Comparison of ENCODE assay signal across 25 cellular contexts in genomic region chr5:56142233-56142619, GRCh38.
DNase-seq lines count a peak whose midpoint lies in the region; ATAC-seq lines count a peak whose summit lies in the region.
"Had no signal": no experiment of that assay in that cellular context is flagged by ENCODE, and none has a peak within 500 bp of the region (broad histone marks: within the 10 kb centered on the region; RNA-seq: fewer than 3 reads in every experiment).

No MANE protein-coding gene starts in this region.

- WGBS in trophoblast cell (ENCODE audit: extremely low coverage, insufficient coverage, insufficient read length): no CpG with 5 or more reads among the region's 6 CpGs

- no peaks in the 10 kb centered on the region for H3K27me3 Mint-ChIP-seq in activated naive CD4-positive, alpha-beta T cell treated with anti-CD3 and anti-CD28 coated beads for 36 hours (ENCODE audit: low read depth)
- no peaks in the 10 kb centered on the region for H3K27me3 Mint-ChIP-seq in activated T-helper 17 cell treated with anti-CD3 and anti-CD28 coated beads, Interleukin-2, amount 50 U/mL, for 72 hours
- H3K27me3 Mint-ChIP-seq: memory B cell had no signal

- H3K4me3 ChIP-seq in trophoblast cell (ENCODE audit: low read depth, low read length): no peak overlapping the region
- H3K4me3 ChIP-seq: breast epithelium, hepatocyte, MG63, SJSA1, skin epidermis had no signal

- H3K14ac ChIP-seq in trophoblast cell (ENCODE audit: low read length): no peak overlapping the region

- ATAC-seq in activated T-helper 17 cell treated with anti-CD3 and anti-CD28 coated beads, Interleukin-2, amount 50 U/mL, for 72 hours (replicated peaks): no peak
- ATAC-seq in HG03095 (IDR thresholded peaks at IDR 0.05; ENCODE audit: unreplicated experiment) (no peak), GM18858 (IDR thresholded peaks at IDR 0.05; ENCODE audit: unreplicated experiment) (no peak)
- ATAC-seq: left colon had no signal

- H3K4ac ChIP-seq in trophoblast cell (ENCODE audit: low read depth, low read length): no peak overlapping the region

- H2BK5ac ChIP-seq in trophoblast cell (ENCODE audit: low read depth, low read length, poor library complexity): no peak overlapping the region

- peak overlapping the region; percentile 82 for H3K27ac Mint-ChIP-seq in activated naive CD4-positive, alpha-beta T cell treated with anti-CD3 and anti-CD28 coated beads for 36 hours
- H3K27ac Mint-ChIP-seq in activated T-helper 17 cell treated with anti-CD3 and anti-CD28 coated beads, Interleukin-2, amount 50 U/mL, for 72 hours: no peak overlapping the region
- H3K27ac Mint-ChIP-seq: activated T-helper 2 cell treated with anti-CD3 and anti-CD28 coated beads, Interferon-gamma antibody, Interleukin-2, Interleukin-4, amounts not matched to agents 10 μg/mL and 5 μg/mL and 100 μg/mL, durations not matched to agents 14 hours and 24 hours and 36 hours; IgD-negative memory B cell; memory B cell had no signal

- H3K23ac ChIP-seq in trophoblast cell (ENCODE audit: low read length): no peak overlapping the region

- H2AFZ ChIP-seq in trophoblast cell (ENCODE audit: insufficient read depth, low read length, poor library complexity): no peak overlapping the region
- H2AFZ ChIP-seq: hepatocyte had no signal

- no peak overlapping the region for H3K18ac ChIP-seq in trophoblast cell (ENCODE audit: low read length)

- H3K4me3 Mint-ChIP-seq in activated naive CD4-positive, alpha-beta T cell treated with anti-CD3 and anti-CD28 coated beads for 36 hours: peak overlapping the region; percentile 7
- peak overlapping the region; percentile 34 for H3K4me3 Mint-ChIP-seq in activated T-helper 17 cell treated with anti-CD3 and anti-CD28 coated beads, Interleukin-2, amount 50 U/mL, for 72 hours
- H3K4me3 Mint-ChIP-seq: IgD-negative memory B cell, memory B cell had no signal

- no peaks in the 10 kb centered on the region for H3K79me2 ChIP-seq in trophoblast cell (ENCODE audit: control insufficient read depth, insufficient read depth, low read length, poor library complexity)
- H3K79me2 ChIP-seq: hepatocyte had no signal

- intact Hi-C loops in activated naive CD4-positive, alpha-beta T cell treated with anti-CD3 and anti-CD28 coated beads for 36 hours (cut with micrococcal nuclease): no loop called here

- peaks cover 78% of the 10 kb centered on the region for H3K4me1 Mint-ChIP-seq in activated naive CD4-positive, alpha-beta T cell treated with anti-CD3 and anti-CD28 coated beads for 36 hours (ENCODE audit: low read depth)
- H3K4me1 Mint-ChIP-seq in activated T-helper 17 cell treated with anti-CD3 and anti-CD28 coated beads, Interleukin-2, amount 50 U/mL, for 72 hours: peaks cover 5% of the 10 kb centered on the region

- H3K79me1 ChIP-seq in trophoblast cell (ENCODE audit: low read length): peaks cover 1% of the 10 kb centered on the region

- H3K27me3 ChIP-seq in trophoblast cell (ENCODE audit: insufficient read depth, low read length): no peaks in the 10 kb centered on the region
- H3K27me3 ChIP-seq: BE2C, breast epithelium, hepatocyte, MG63, SJSA1 had no signal

- H3K4me1 ChIP-seq in trophoblast cell (ENCODE audit: control insufficient read depth in 1 of 2, insufficient read depth in 2 of 2, low read length in 2 of 2): no peaks in the 10 kb centered on the region
- H3K4me1 ChIP-seq: BE2C, breast epithelium, SJSA1 had no signal

- H3K9me3 ChIP-seq in trophoblast cell (ENCODE audit: insufficient read depth, low read depth, low read length): no peaks in the 10 kb centered on the region
- H3K9me3 ChIP-seq: BE2C, breast epithelium, MG63, SJSA1 had no signal

- H3K36me3 Mint-ChIP-seq in activated naive CD4-positive, alpha-beta T cell treated with anti-CD3 and anti-CD28 coated beads for 36 hours (ENCODE audit: low read depth): peaks cover 7% of the 10 kb centered on the region
- no peaks in the 10 kb centered on the region for H3K36me3 Mint-ChIP-seq in activated T-helper 17 cell treated with anti-CD3 and anti-CD28 coated beads, Interleukin-2, amount 50 U/mL, for 72 hours (ENCODE audit: low read depth)
- H3K36me3 Mint-ChIP-seq: memory B cell had no signal

- H3K9me3 Mint-ChIP-seq in activated naive CD4-positive, alpha-beta T cell treated with anti-CD3 and anti-CD28 coated beads for 36 hours: no peaks in the 10 kb centered on the region
- H3K9me3 Mint-ChIP-seq in activated T-helper 17 cell treated with anti-CD3 and anti-CD28 coated beads, Interleukin-2, amount 50 U/mL, for 72 hours: no peaks in the 10 kb centered on the region
- H3K9me3 Mint-ChIP-seq: activated T-helper 2 cell treated with anti-CD3 and anti-CD28 coated beads, Interferon-gamma antibody, Interleukin-2, Interleukin-4, amounts not matched to agents 10 μg/mL and 5 μg/mL and 100 μg/mL, durations not matched to agents 14 hours and 24 hours and 36 hours; IgD-negative memory B cell; memory B cell had no signal

- no peak overlapping the region for H3K27ac ChIP-seq in trophoblast cell (ENCODE audit: low read depth, low read length)
- H3K27ac ChIP-seq: breast epithelium, hepatocyte, SJSA1 had no signal

- H4K8ac ChIP-seq in trophoblast cell (ENCODE audit: low read depth, low read length): no peak overlapping the region

- H3K36me3 ChIP-seq in trophoblast cell (ENCODE audit: control insufficient read depth in 1 of 2, insufficient read depth in 2 of 2, low read length in 2 of 2): no peaks in the 10 kb centered on the region
- H3K36me3 ChIP-seq: BE2C, breast epithelium, MG63, SJSA1 had no signal

- H2BK120ac ChIP-seq in trophoblast cell (ENCODE audit: insufficient read depth, low read length, poor library complexity): no peak overlapping the region

- H3K4me2 ChIP-seq in trophoblast cell (ENCODE audit: low read length): no peak overlapping the region
- H3K4me2 ChIP-seq: hepatocyte had no signal

- no peak overlapping the region for H3K9ac ChIP-seq in trophoblast cell (ENCODE audit: low read length)

- peak overlapping the region; percentile 3 for H2BK12ac ChIP-seq in trophoblast cell (ENCODE audit: low read length)

- CTCF ChIA-PET in activated naive CD4-positive, alpha-beta T cell treated with anti-CD3 and anti-CD28 coated beads for 36 hours (lab: Charles Lee): interaction anchor here (0.9 to 2.0 kb wide), 5 partner anchors 18 to 60 kb away, joined by 3 to 4 read pairs (median 3); no protein-coding TSS in a partner anchor

- H4K12ac ChIP-seq in trophoblast cell (ENCODE audit: low read depth, low read length): no peak overlapping the region

- no peak overlapping the region for H4K91ac ChIP-seq in trophoblast cell (ENCODE audit: low read depth, low read length)

- H2AK5ac ChIP-seq in trophoblast cell (ENCODE audit: low read length): no peak overlapping the region

- DNase-seq in activated naive CD4-positive, alpha-beta T cell treated with anti-CD3 and anti-CD28 coated beads for 36 hours: no peak
- no peak for DNase-seq in activated naive CD4-positive, alpha-beta T cell (lab: John Stamatoyannopoulos, UW)
- peak; percentile 50 for DNase-seq in ELF-1 (ENCODE audit: low read depth, low spot score)
- no peak for DNase-seq in trophoblast cell
- DNase-seq in LoVo (ENCODE audit: low spot score): no peak
- DNase-seq: activated CD4-positive, alpha-beta T cell treated with anti-CD3 and anti-CD28 coated beads for 48 hours; amniotic stem cell; BE2C; DMS 273 treated with DMSO at 0.1 percent for 48 hours; effector memory CD4-positive, alpha-beta T cell; foreskin melanocyte; left colon; MG63; NCI-H524; nucleus accumbens had no signal
